In the genomic region with DNA sequence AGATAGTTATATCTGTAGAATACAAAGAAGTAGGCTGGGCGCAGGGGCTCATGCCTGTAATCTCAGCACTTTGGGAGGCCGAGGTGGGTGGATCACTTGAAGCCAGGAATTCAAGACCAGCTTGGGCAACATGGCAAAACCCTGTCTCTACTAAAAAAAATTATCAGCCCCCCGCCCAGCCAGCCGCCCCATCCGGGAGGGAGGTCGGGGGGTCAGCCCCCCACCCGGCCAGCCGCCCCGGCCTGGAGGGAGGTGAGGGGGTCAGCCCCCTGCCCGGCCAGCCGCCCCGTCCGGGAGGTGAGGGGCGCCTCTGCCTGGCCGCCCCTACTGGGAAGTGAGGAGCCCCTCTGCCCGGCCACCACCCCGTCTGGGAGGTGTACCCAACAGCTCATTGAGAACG, we compare ENCODE assay signal across 2 cellular contexts. TPM values are rescaled to one million over a fixed set of nuclear protein-coding genes. Genes with fewer than 3 reads are reported as not detected.
"Had no signal": no experiment of that assay in that cellular context is flagged by ENCODE, and none has a peak within 500 bp of the region (broad histone marks: within the 10 kb centered on the region; RNA-seq: fewer than 3 reads in every experiment).

No MANE protein-coding gene starts in this region.

RNA-seq across cellular contexts. Expression of gene USP6, which starts 27.0 kb away (rescaled TPM):
- total RNA-seq: MCF 10A, NCI-H460 had no signal
